ENCODE assay signal across 1 cellular context in the genomic region with DNA sequence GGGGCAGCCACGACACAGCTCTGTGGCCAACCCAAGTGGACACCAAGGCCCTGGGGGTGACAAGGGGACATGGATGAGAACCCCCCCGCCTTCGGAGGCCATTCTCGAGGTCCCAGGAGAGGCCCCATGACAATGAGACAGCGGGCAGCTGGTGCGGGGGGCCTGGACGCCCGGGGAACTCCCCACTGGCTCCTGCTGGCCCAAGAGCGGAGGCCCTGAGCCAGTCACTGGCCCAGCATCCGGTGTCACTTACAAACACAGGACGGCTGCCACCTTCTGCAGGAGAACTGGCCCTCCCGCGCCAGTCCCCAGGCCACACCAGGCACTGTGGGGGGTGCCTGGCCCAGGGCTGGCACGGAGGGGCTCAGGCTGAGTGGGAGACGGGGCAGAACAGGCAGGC.
TF ChIP-seq lines count a peak whose summit lies in the region.

No MANE protein-coding gene starts in this region.

TF ChIP-seq in IMR-90, 13 proteins besides CTCF, POLR2A, EP300 and RAD21 (continued from another document):
- TF ChIP-seq USF2 (IDR thresholded peaks at IDR 0.05; ENCODE audit: low read depth, low read length) (no peak), RCOR1 (IDR thresholded peaks at IDR 0.05; ENCODE audit: insufficient replicate concordance, low read length) (no peak), RFX5 (IDR thresholded peaks at IDR 0.05; ENCODE audit: low read depth, low read length) (no peak), BHLHE40 (IDR thresholded peaks at IDR 0.05; ENCODE audit: low read depth, low read length) (no peak), CEBPB (IDR thresholded peaks at IDR 0.05; ENCODE audit: low read depth, low read length) (no peak), MXI1 (IDR thresholded peaks at IDR 0.05; ENCODE audit: borderline replicate concordance, low read depth, low read length) (no peak), NFE2L2 (IDR thresholded peaks at IDR 0.05; ENCODE audit: low read depth, low read length) (no peak)
- TF ChIP-seq, protein P1, sequence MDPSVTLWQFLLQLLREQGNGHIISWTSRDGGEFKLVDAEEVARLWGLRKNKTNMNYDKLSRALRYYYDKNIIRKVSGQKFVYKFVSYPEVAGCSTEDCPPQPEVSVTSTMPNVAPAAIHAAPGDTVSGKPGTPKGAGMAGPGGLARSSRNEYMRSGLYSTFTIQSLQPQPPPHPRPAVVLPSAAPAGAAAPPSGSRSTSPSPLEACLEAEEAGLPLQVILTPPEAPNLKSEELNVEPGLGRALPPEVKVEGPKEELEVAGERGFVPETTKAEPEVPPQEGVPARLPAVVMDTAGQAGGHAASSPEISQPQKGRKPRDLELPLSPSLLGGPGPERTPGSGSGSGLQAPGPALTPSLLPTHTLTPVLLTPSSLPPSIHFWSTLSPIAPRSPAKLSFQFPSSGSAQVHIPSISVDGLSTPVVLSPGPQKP (IDR thresholded peaks at IDR 0.05; ENCODE audit: borderline replicate concordance, low read depth, low read length): no peak
